22 cellular contexts compared by ENCODE assay signal in the genomic region with DNA sequence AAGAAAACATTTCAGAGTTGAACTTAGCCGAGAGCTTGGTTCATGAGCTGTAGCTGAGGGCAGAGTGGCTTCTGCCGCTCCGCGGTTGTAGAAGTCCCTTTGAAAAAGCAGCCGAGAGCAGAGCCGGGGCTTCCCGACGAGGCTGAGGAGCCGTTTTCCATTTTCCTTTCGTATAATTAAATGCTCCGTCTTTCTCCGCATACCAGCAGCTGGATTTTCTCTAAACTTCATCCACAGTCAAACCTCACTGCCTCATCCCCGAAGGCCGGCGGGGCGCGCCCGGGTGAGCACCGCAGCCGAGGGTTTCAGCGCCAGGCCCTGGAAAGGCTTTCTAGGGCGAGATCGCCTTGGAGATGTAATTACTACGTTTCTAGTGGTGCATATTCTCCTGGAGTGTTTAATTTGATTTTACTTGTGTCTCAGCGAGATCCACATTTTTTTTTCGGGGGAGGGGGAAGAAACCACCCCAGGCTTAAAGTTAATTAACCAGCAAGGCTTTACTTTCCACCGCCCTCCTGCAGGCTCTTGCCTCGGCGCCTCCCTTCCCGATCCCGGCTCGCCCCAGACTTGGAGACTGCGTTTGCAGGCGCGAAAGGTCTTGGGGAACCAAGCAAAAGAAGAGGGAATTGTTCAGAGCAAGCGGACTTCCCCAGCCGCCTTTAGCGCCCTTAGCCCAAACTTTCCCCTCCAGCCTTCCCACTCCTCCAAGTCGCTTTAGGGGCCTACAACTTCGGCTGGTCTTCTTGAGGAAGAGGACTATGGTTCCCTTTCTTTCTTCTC. TPM values are rescaled to one million over a fixed set of nuclear protein-coding genes. Genes with fewer than 3 reads are reported as not detected.
DNase-seq lines count a peak whose midpoint lies in the region; ATAC-seq, FAIRE-seq and TF ChIP-seq lines count a peak whose summit lies in the region.
"Had no signal": no experiment of that assay in that cellular context is flagged by ENCODE, and none has a peak within 500 bp of the region (broad histone marks: within the 10 kb centered on the region; RNA-seq: fewer than 3 reads in every experiment).

No MANE protein-coding gene starts in this region.

- no peak overlapping the region for H3K56ac ChIP-seq in H1 (replicated peaks; ENCODE audit: insufficient read length, low read depth, low read length)

- CTCF ChIA-PET in activated CD4-positive, alpha-beta T cell treated with anti-CD3 and anti-CD28 coated beads, Interleukin-2, amount 10 ng/mL, durations not matched to agents 7 days and 5 days (lab: Charles Lee), result interaction anchor here (1.6 kb wide), 1 partner anchor 70 kb away, joined by 4 read pairs; no protein-coding TSS in a partner anchor
- CTCF ChIA-PET in Panc1 (lab: Charles Lee) (no interaction called here), H1 (lab: Charles Lee; ENCODE audit: partially characterized antibody) (interaction anchor here (1.0 to 2.5 kb wide), 2 partner anchors 9 to 179 kb away, joined by 4 to 17 read pairs; no protein-coding TSS in a partner anchor)
- CTCF ChIA-PET in activated CD4-positive, alpha-beta memory T cell treated with anti-CD3 and anti-CD28 coated beads for 36 hours (lab: Charles Lee), result no interaction called here

- H3K9me3 ChIP-seq in Panc1 (ENCODE audit: control insufficient read depth, insufficient read depth, low read depth, low read length), result no peaks in the 10 kb centered on the region
- no peaks in the 10 kb centered on the region for H3K9me3 ChIP-seq in H1 (ENCODE audit: insufficient read depth in 2 of 2, low read depth in 1 of 2, low read length in 1 of 2)
- peaks cover 6% of the 10 kb centered on the region for H3K9me3 ChIP-seq in trophoblast cell (ENCODE audit: insufficient read depth, low read depth, low read length)

- TF ChIP-seq RAD21 in H1 (IDR thresholded peaks at IDR 0.05 in 1 of 2, conservative IDR thresholded peaks at IDR 0.05 in 1 of 2; ENCODE audit: low read depth in 2 of 2, low read length in 2 of 2), result no peak

- no peak for DNase-seq in activated CD4-positive, alpha-beta T cell treated with anti-CD3 and anti-CD28 coated beads, Interleukin-2, amount 10 ng/mL, durations not matched to agents 7 days and 5 days
- no peak for DNase-seq in activated CD4-positive, alpha-beta T cell treated with anti-CD3 and anti-CD28 coated beads, Interleukin-2, amount 50 U/mL, for 48 hours
- DNase-seq in Panc1 (ENCODE audit: low read depth, low spot score) (no peak), H1 (ENCODE audit: low read depth in 1 of 2, low spot score in 2 of 2) (no peak), trophoblast cell (no peak), RCC 7860 (ENCODE audit: low spot score) (no peak)
- DNase-seq in activated CD4-positive, alpha-beta memory T cell treated with anti-CD3 and anti-CD28 coated beads for 36 hours, result no peak
- DNase-seq: activated naive CD4-positive, alpha-beta T cell treated with Interleukin-2 at 50 U/mL for 16 hours; DMS79 treated with DMSO at 0.1 percent for 48 hours; KG1; NCI-H1105; Peyer's patch; spleen; stimulated activated naive CD4-positive, alpha-beta T cell had no signal

- peak overlapping the region; percentile 36 for H3K27ac Mint-ChIP-seq in activated CD4-positive, alpha-beta T cell treated with anti-CD3 and anti-CD28 coated beads, Interleukin-2, amount 10 ng/mL, durations not matched to agents 7 days and 5 days
- no peak overlapping the region for H3K27ac Mint-ChIP-seq in activated CD4-positive, alpha-beta memory T cell treated with anti-CD3 and anti-CD28 coated beads for 36 hours
- H3K27ac Mint-ChIP-seq: CD14-positive monocyte had no signal

- no peak overlapping the region for H2AFZ ChIP-seq in H1 (ENCODE audit: low read length)
- no peak overlapping the region for H2AFZ ChIP-seq in trophoblast cell (ENCODE audit: insufficient read depth, low read length, poor library complexity)

- H3K4ac ChIP-seq in H1 (replicated peaks; ENCODE audit: insufficient read length, low read depth, low read length) (no peak overlapping the region), trophoblast cell (ENCODE audit: low read depth, low read length) (no peak overlapping the region)

- H3K79me2 ChIP-seq in H1 (ENCODE audit: control insufficient read depth in 1 of 2, insufficient read depth in 2 of 2, low read length in 2 of 2) (no peaks in the 10 kb centered on the region), trophoblast cell (ENCODE audit: control insufficient read depth, insufficient read depth, low read length, poor library complexity) (peaks cover 13% of the 10 kb centered on the region)

- peak overlapping the region; percentile 54 for H3K27ac ChIP-seq in Panc1 (ENCODE audit: low read length)
- H3K27ac ChIP-seq in H1 (ENCODE audit: low read depth, low read length), result no peak overlapping the region
- no peak overlapping the region for H3K27ac ChIP-seq in trophoblast cell (ENCODE audit: low read depth, low read length)
- H3K27ac ChIP-seq: cardiac muscle cell, HL-60, Peyer's patch, spleen had no signal

- H3K14ac ChIP-seq in H1 (ENCODE audit: insufficient read length) (no peak overlapping the region), trophoblast cell (ENCODE audit: low read length) (no peak overlapping the region)

- H3K4me1 Mint-ChIP-seq in activated CD4-positive, alpha-beta T cell treated with anti-CD3 and anti-CD28 coated beads, Interleukin-2, amount 10 ng/mL, durations not matched to agents 7 days and 5 days, result no peaks in the 10 kb centered on the region
- peaks cover 8% of the 10 kb centered on the region for H3K4me1 Mint-ChIP-seq in activated CD4-positive, alpha-beta memory T cell treated with anti-CD3 and anti-CD28 coated beads for 36 hours (ENCODE audit: low read depth)

- no peak for TF ChIP-seq POLR2A in H1 (IDR thresholded peaks at IDR 0.05; ENCODE audit: control extremely low read depth in 1 of 2, low read depth in 2 of 2, low read length in 2 of 2)

- intact Hi-C loops in Panc1 (cut with micrococcal nuclease; ENCODE audit: unreplicated experiment), result loop anchor here (5.0 kb wide), 1 partner anchor 88 kb away; no protein-coding TSS in a partner anchor
- intact Hi-C loops in activated CD4-positive, alpha-beta memory T cell treated with anti-CD3 and anti-CD28 coated beads for 36 hours (cut with micrococcal nuclease), result no loop called here

- no peak overlapping the region for H4K12ac ChIP-seq in trophoblast cell (ENCODE audit: low read depth, low read length)

- H3K4me3 ChIP-seq in Panc1 (ENCODE audit: low read depth in 2 of 2, low read length in 2 of 2) (no peak overlapping the region), H1 (ENCODE audit: extremely low read depth in 1 of 4, insufficient read depth in 2 of 4, low read depth in 3 of 4, low read length in 4 of 4) (no peak overlapping the region), trophoblast cell (ENCODE audit: low read depth, low read length) (no peak overlapping the region)
- H3K4me3 ChIP-seq: cardiac muscle cell, Peyer's patch, spleen had no signal

- H2BK5ac ChIP-seq in H1 (ENCODE audit: low read depth, low read length) (no peak overlapping the region), trophoblast cell (ENCODE audit: low read depth, low read length, poor library complexity) (no peak overlapping the region)

- no peaks in the 10 kb centered on the region for H3K36me3 Mint-ChIP-seq in activated CD4-positive, alpha-beta T cell treated with anti-CD3 and anti-CD28 coated beads, Interleukin-2, amount 10 ng/mL, durations not matched to agents 7 days and 5 days (ENCODE audit: low read depth)
- no peaks in the 10 kb centered on the region for H3K36me3 Mint-ChIP-seq in activated CD4-positive, alpha-beta memory T cell treated with anti-CD3 and anti-CD28 coated beads for 36 hours

- no TSS peak for BruUV-seq in Panc1 (replicated peaks; lab: Mats Ljungman, UMichigan)

- no peaks in the 10 kb centered on the region for H3K9me3 Mint-ChIP-seq in activated CD4-positive, alpha-beta T cell treated with anti-CD3 and anti-CD28 coated beads, Interleukin-2, amount 10 ng/mL, durations not matched to agents 7 days and 5 days
- no peaks in the 10 kb centered on the region for H3K9me3 Mint-ChIP-seq in activated CD4-positive, alpha-beta memory T cell treated with anti-CD3 and anti-CD28 coated beads for 36 hours

- no peak overlapping the region for H3K4me3 Mint-ChIP-seq in activated CD4-positive, alpha-beta T cell treated with anti-CD3 and anti-CD28 coated beads, Interleukin-2, amount 10 ng/mL, durations not matched to agents 7 days and 5 days
- H3K4me3 Mint-ChIP-seq in activated CD4-positive, alpha-beta memory T cell treated with anti-CD3 and anti-CD28 coated beads for 36 hours, result no peak overlapping the region

- H3K23ac ChIP-seq in H1 (ENCODE audit: insufficient read length) (no peak overlapping the region), trophoblast cell (ENCODE audit: low read length) (no peak overlapping the region)

- H2AK5ac ChIP-seq in H1 (ENCODE audit: low read depth, low read length), result no peak overlapping the region
- no peak overlapping the region for H2AK5ac ChIP-seq in trophoblast cell (ENCODE audit: low read length)

- H3K4me1 ChIP-seq in Panc1 (ENCODE audit: control insufficient read depth, insufficient read depth, low read length) (peaks cover 28% of the 10 kb centered on the region), H1 (replicated peaks in 1 of 4; ENCODE audit: control insufficient read depth in 3 of 4, insufficient read depth in 4 of 4, low read length in 3 of 4) (peaks cover 0 to 6% (median 5%) of the 10 kb centered on the region in 4 experiments; a peak in 4 of 7 replicates), trophoblast cell (ENCODE audit: control insufficient read depth in 1 of 2, insufficient read depth in 2 of 2, low read length in 2 of 2) (peaks cover 3 to 6% of the 10 kb centered on the region in 2 experiments)

- no peak overlapping the region for H2BK12ac ChIP-seq in H1 (ENCODE audit: low read depth, low read length)
- H2BK12ac ChIP-seq in trophoblast cell (ENCODE audit: low read length), result no peak overlapping the region

- no peak overlapping the region for H4K5ac ChIP-seq in H1 (ENCODE audit: insufficient read length, low read depth, low read length)

- H3K18ac ChIP-seq in H1 (ENCODE audit: extremely low read depth, low read length), result no peak overlapping the region
- no peak overlapping the region for H3K18ac ChIP-seq in trophoblast cell (ENCODE audit: low read length)

- H3K36me3 ChIP-seq in Panc1 (ENCODE audit: control insufficient read depth, insufficient read depth, low read length) (no peaks in the 10 kb centered on the region; the same call in 1 of the 2 replicates), H1 (ENCODE audit: control insufficient read depth in 2 of 4, insufficient read depth in 4 of 4, low read length in 3 of 4) (peaks cover 0 to 6% (median 0%) of the 10 kb centered on the region in 4 experiments; a peak in 1 of 8 replicates), trophoblast cell (ENCODE audit: control insufficient read depth in 1 of 2, insufficient read depth in 2 of 2, low read length in 2 of 2) (no peaks in the 10 kb centered on the region)
- H3K36me3 ChIP-seq: cardiac muscle cell, Peyer's patch, spleen had no signal

- TF ChIP-seq EP300 in H1 (IDR thresholded peaks at IDR 0.05; ENCODE audit: borderline replicate concordance in 1 of 2, low read depth in 2 of 2, low read length in 2 of 2), result no peak

- H4K20me1 ChIP-seq in H1 (replicated peaks in 1 of 2; ENCODE audit: control insufficient read depth in 1 of 2, insufficient read depth in 2 of 2, low read length in 2 of 2), result peaks cover 12 to 32% of the 10 kb centered on the region in 2 experiments

- in situ Hi-C loops in Panc1 (cut with HindIII; ENCODE audit: low pct_unique_long_range_greater_than_20kb, low sequenced_read_pairs), result no loop called here

- no peak overlapping the region for H2BK120ac ChIP-seq in H1 (replicated peaks; ENCODE audit: low read depth, low read length)
- no peak overlapping the region for H2BK120ac ChIP-seq in trophoblast cell (ENCODE audit: insufficient read depth, low read length, poor library complexity)

- H3K27me3 Mint-ChIP-seq in activated CD4-positive, alpha-beta T cell treated with anti-CD3 and anti-CD28 coated beads, Interleukin-2, amount 10 ng/mL, durations not matched to agents 7 days and 5 days, result peaks cover 92% of the 10 kb centered on the region
- peaks cover 80% of the 10 kb centered on the region for H3K27me3 Mint-ChIP-seq in activated CD4-positive, alpha-beta memory T cell treated with anti-CD3 and anti-CD28 coated beads for 36 hours

- no peak overlapping the region for H2BK20ac ChIP-seq in H1 (ENCODE audit: low read length)

- H3K23me2 ChIP-seq in H1 (ENCODE audit: low read depth, low read length), result no peaks in the 10 kb centered on the region; the same call in 1 of the 2 replicates

- H4K8ac ChIP-seq in H1 (ENCODE audit: extremely low read depth, insufficient read depth, low read length), result no peak overlapping the region
- H4K8ac ChIP-seq in trophoblast cell (ENCODE audit: low read depth, low read length), result no peak overlapping the region

- FAIRE-seq in H1 (lab: Jason Lieb, UNC) (no peak), RCC 7860 (lab: Jason Lieb, UNC) (no peak)
- FAIRE-seq: A204.1 had no signal

- POLR2A ChIA-PET in activated CD4-positive, alpha-beta T cell treated with anti-CD3 and anti-CD28 coated beads, Interleukin-2, amount 10 ng/mL, durations not matched to agents 7 days and 5 days (lab: Charles Lee), result no interaction called here
- POLR2A ChIA-PET in Panc1 (lab: Charles Lee), result no interaction called here
- POLR2A ChIA-PET in H1 (lab: Charles Lee; ENCODE audit: partially characterized antibody), result interaction anchor here (0.7 kb wide), 1 partner anchor 258 kb away, joined by 3 read pairs; no protein-coding TSS in a partner anchor
- POLR2A ChIA-PET in activated CD4-positive, alpha-beta memory T cell treated with anti-CD3 and anti-CD28 coated beads for 36 hours (lab: Charles Lee), result no interaction called here

- H3K4me2 ChIP-seq in H1 (ENCODE audit: insufficient read depth in 1 of 2, low read depth in 2 of 2, low read length in 2 of 2) (no peak overlapping the region), trophoblast cell (ENCODE audit: low read length) (peak overlapping the region; percentile 41)

- H4K91ac ChIP-seq in H1 (replicated peaks; ENCODE audit: insufficient read length, low read length), result no peak overlapping the region
- H4K91ac ChIP-seq in trophoblast cell (ENCODE audit: low read depth, low read length), result no peak overlapping the region

- H2BK15ac ChIP-seq in H1 (ENCODE audit: low read length), result no peak overlapping the region

- TF ChIP-seq CTCF in Panc1 (IDR thresholded peaks at IDR 0.05) (no peak), H1 (IDR thresholded peaks at IDR 0.05; ENCODE audit: control extremely low read depth in 1 of 3, insufficient read depth in 1 of 3, low read depth in 1 of 3, low read length in 3 of 3) (no peak)

- WGBS in H1 (ENCODE audit: extremely low coverage in 1 of 2, insufficient coverage in 1 of 2, insufficient read length in 1 of 2, insufficient replicate concordance in 2 of 2, low coverage in 1 of 2, low lambda C conversion rate in 2 of 2, missing lambda C conversion rate in 1 of 2), 2 experiments, result 10% methylated on average over 38 of the region's 40 CpGs; no CpG with 5 or more reads in 1 of the 2 experiments
- WGBS in trophoblast cell (ENCODE audit: extremely low coverage, insufficient coverage, insufficient read length), result no CpG with 5 or more reads among the region's 40 CpGs

- no peak overlapping the region for H3K9ac ChIP-seq in H1 (replicated peaks in 1 of 4; ENCODE audit: extremely low read depth in 1 of 4, low read depth in 3 of 4, low read length in 3 of 4)
- no peak overlapping the region for H3K9ac ChIP-seq in trophoblast cell (ENCODE audit: low read length)

- no peaks in the 10 kb centered on the region for H3K27me3 ChIP-seq in Panc1 (ENCODE audit: control insufficient read depth, insufficient read depth, low read length)
- peaks cover 92 to 100% (median 98%) of the 10 kb centered on the region in 4 experiments for H3K27me3 ChIP-seq in H1 (replicated peaks in 1 of 4; ENCODE audit: control insufficient read depth in 3 of 4, extremely low read depth in 1 of 4, insufficient read depth in 3 of 4, low read length in 3 of 4)
- peaks cover 71% of the 10 kb centered on the region for H3K27me3 ChIP-seq in trophoblast cell (ENCODE audit: insufficient read depth, low read length)

- H3K79me1 ChIP-seq in H1 (ENCODE audit: low read depth, low read length), result no peaks in the 10 kb centered on the region
- peaks cover 19% of the 10 kb centered on the region for H3K79me1 ChIP-seq in trophoblast cell (ENCODE audit: low read length)

- ATAC-seq in Panc1 (no peak), HG02852 (IDR thresholded peaks at IDR 0.05; ENCODE audit: unreplicated experiment) (no peak)

RNA-seq across cellular contexts. Expression of a gene that starts 2.9 kb away (rescaled TPM):
- not detected for total RNA-seq in activated CD4-positive, alpha-beta T cell treated with anti-CD3 and anti-CD28 coated beads, Interleukin-2, amount 10 ng/mL, durations not matched to agents 7 days and 5 days
- total RNA-seq in Panc1 (2021; ENCODE audit: unreplicated experiment), result 93.5 TPM
- polyA plus RNA-seq in Panc1 (2012; ENCODE audit: insufficient read length), result 125 TPM
- 0.13 TPM in 1 of 2 replicates, not detected in the other for total RNA-seq in H1 (2021; fragmentation: NEBNext Ultra II Directional; extraction: Animal tissue kit (Norgen Biotek cat#: 25700))
- polyA plus RNA-seq in H1 (2011; rRNA removed), result 0.02 TPM in 1 of 2 replicates, not detected in the other
- not detected for polyA plus RNA-seq in H1 (2011; cell fraction: cytosol; rRNA removed)
- not detected for polyA plus RNA-seq in H1 (2011; cell fraction: nucleus; rRNA removed)
- not detected in 4 replicates for polyA plus RNA-seq in H1 (2012, experiment 1 of 2)
- 0.10 TPM for polyA plus RNA-seq in H1 (2012, experiment 2 of 2)
- 0.02 TPM for polyA plus RNA-seq in H1 (2013, experiment 1 of 2)
- polyA plus RNA-seq in H1 (2013, experiment 2 of 2), result not detected
- not detected in 2 replicates for polyA minus RNA-seq in H1 (2011; rRNA and poly(A)+ RNA removed)
- polyA minus RNA-seq in H1 (2011; cell fraction: cytosol; rRNA and poly(A)+ RNA removed), result not detected
- not detected for polyA minus RNA-seq in H1 (2011; cell fraction: nucleus; rRNA and poly(A)+ RNA removed)
- polyA plus RNA-seq in trophoblast cell (2013), result 8.8 and 9.2 TPM in 2 replicates
- not detected for total RNA-seq in activated CD4-positive, alpha-beta memory T cell treated with anti-CD3 and anti-CD28 coated beads for 36 hours
- total RNA-seq: activated CD8-positive, alpha-beta memory T cell treated with anti-CD3 and anti-CD28 coated beads for 36 hours; cardiac muscle cell; mucosa of gallbladder; Peyer's patch; spleen; urinary bladder had no signal
- polyA plus RNA-seq: cardiac muscle cell, CD14-positive monocyte, spleen had no signal

RNA-seq across cellular contexts. Expression of a gene that starts 19.0 kb away (rescaled TPM):
- total RNA-seq in activated CD4-positive, alpha-beta T cell treated with anti-CD3 and anti-CD28 coated beads, Interleukin-2, amount 10 ng/mL, durations not matched to agents 7 days and 5 days, result not detected
- 5.1 TPM for total RNA-seq in Panc1 (2021; ENCODE audit: unreplicated experiment)
- polyA plus RNA-seq in Panc1 (2012; ENCODE audit: insufficient read length), result 15.1 TPM
- not detected in 2 replicates for total RNA-seq in H1 (2021; fragmentation: NEBNext Ultra II Directional; extraction: Animal tissue kit (Norgen Biotek cat#: 25700))
- not detected in 2 replicates for polyA plus RNA-seq in H1 (2011; rRNA removed)
- polyA plus RNA-seq in H1 (2011; cell fraction: cytosol; rRNA removed), result not detected
- not detected for polyA plus RNA-seq in H1 (2011; cell fraction: nucleus; rRNA removed)
- polyA plus RNA-seq in H1 (2012, experiment 1 of 2), result not detected in 4 replicates
- not detected for polyA plus RNA-seq in H1 (2012, experiment 2 of 2)
- polyA plus RNA-seq in H1 (2013, experiment 1 of 2), result not detected
- polyA plus RNA-seq in H1 (2013, experiment 2 of 2), result not detected
- not detected in 2 replicates for polyA minus RNA-seq in H1 (2011; rRNA and poly(A)+ RNA removed)
- not detected for polyA minus RNA-seq in H1 (2011; cell fraction: cytosol; rRNA and poly(A)+ RNA removed)
- not detected for polyA minus RNA-seq in H1 (2011; cell fraction: nucleus; rRNA and poly(A)+ RNA removed)
- 0.07 and 0.11 TPM in 2 replicates for polyA plus RNA-seq in trophoblast cell (2013)
- not detected for total RNA-seq in activated CD4-positive, alpha-beta memory T cell treated with anti-CD3 and anti-CD28 coated beads for 36 hours
- total RNA-seq: activated CD8-positive, alpha-beta memory T cell treated with anti-CD3 and anti-CD28 coated beads for 36 hours; cardiac muscle cell; mucosa of gallbladder; Peyer's patch; spleen; urinary bladder had no signal
- polyA plus RNA-seq: cardiac muscle cell, CD14-positive monocyte, spleen had no signal

RNA-seq across cellular contexts. Expression of a gene that starts 37.2 kb away (rescaled TPM):
- total RNA-seq in activated CD4-positive, alpha-beta T cell treated with anti-CD3 and anti-CD28 coated beads, Interleukin-2, amount 10 ng/mL, durations not matched to agents 7 days and 5 days, result not detected
- 17.0 TPM for total RNA-seq in Panc1 (2021; ENCODE audit: unreplicated experiment)
- polyA plus RNA-seq in Panc1 (2012; ENCODE audit: insufficient read length), result 19.6 TPM
- total RNA-seq in H1 (2021; fragmentation: NEBNext Ultra II Directional; extraction: Animal tissue kit (Norgen Biotek cat#: 25700)), result not detected in 2 replicates
- polyA plus RNA-seq in H1 (2011; rRNA removed), result not detected in 2 replicates
- not detected for polyA plus RNA-seq in H1 (2011; cell fraction: cytosol; rRNA removed)
- not detected for polyA plus RNA-seq in H1 (2011; cell fraction: nucleus; rRNA removed)
- not detected in 4 replicates for polyA plus RNA-seq in H1 (2012, experiment 1 of 2)
- not detected for polyA plus RNA-seq in H1 (2012, experiment 2 of 2)
- not detected for polyA plus RNA-seq in H1 (2013, experiment 1 of 2)
- polyA plus RNA-seq in H1 (2013, experiment 2 of 2), result not detected
- not detected in 2 replicates for polyA minus RNA-seq in H1 (2011; rRNA and poly(A)+ RNA removed)
- polyA minus RNA-seq in H1 (2011; cell fraction: cytosol; rRNA and poly(A)+ RNA removed), result 0.88 TPM
- 0.40 TPM for polyA minus RNA-seq in H1 (2011; cell fraction: nucleus; rRNA and poly(A)+ RNA removed)
- 0.22 and 0.29 TPM in 2 replicates for polyA plus RNA-seq in trophoblast cell (2013)
- not detected for total RNA-seq in activated CD4-positive, alpha-beta memory T cell treated with anti-CD3 and anti-CD28 coated beads for 36 hours
- total RNA-seq: activated CD8-positive, alpha-beta memory T cell treated with anti-CD3 and anti-CD28 coated beads for 36 hours; cardiac muscle cell; mucosa of gallbladder; spleen had no signal
- polyA plus RNA-seq: cardiac muscle cell, CD14-positive monocyte, spleen had no signal

RNA-seq across cellular contexts. Expression of a gene that starts 39.0 kb away (rescaled TPM):
- not detected for total RNA-seq in activated CD4-positive, alpha-beta T cell treated with anti-CD3 and anti-CD28 coated beads, Interleukin-2, amount 10 ng/mL, durations not matched to agents 7 days and 5 days
- 31.7 TPM for total RNA-seq in Panc1 (2021; ENCODE audit: unreplicated experiment)
- polyA plus RNA-seq in Panc1 (2012; ENCODE audit: insufficient read length), result 25.6 TPM
- total RNA-seq in H1 (2021; fragmentation: NEBNext Ultra II Directional; extraction: Animal tissue kit (Norgen Biotek cat#: 25700)), result not detected in 2 replicates
- not detected in 2 replicates for polyA plus RNA-seq in H1 (2011; rRNA removed)
- not detected for polyA plus RNA-seq in H1 (2011; cell fraction: cytosol; rRNA removed)
- not detected for polyA plus RNA-seq in H1 (2011; cell fraction: nucleus; rRNA removed)
- not detected in 4 replicates for polyA plus RNA-seq in H1 (2012, experiment 1 of 2)
- polyA plus RNA-seq in H1 (2012, experiment 2 of 2), result not detected
- not detected for polyA plus RNA-seq in H1 (2013, experiment 1 of 2)
- not detected for polyA plus RNA-seq in H1 (2013, experiment 2 of 2)
- not detected in 2 replicates for polyA minus RNA-seq in H1 (2011; rRNA and poly(A)+ RNA removed)
- polyA minus RNA-seq in H1 (2011; cell fraction: cytosol; rRNA and poly(A)+ RNA removed), result not detected
- polyA minus RNA-seq in H1 (2011; cell fraction: nucleus; rRNA and poly(A)+ RNA removed), result not detected
- polyA plus RNA-seq in trophoblast cell (2013), result 1.5 and 1.6 TPM in 2 replicates
- total RNA-seq in activated CD4-positive, alpha-beta memory T cell treated with anti-CD3 and anti-CD28 coated beads for 36 hours, result not detected
- total RNA-seq: activated CD8-positive, alpha-beta memory T cell treated with anti-CD3 and anti-CD28 coated beads for 36 hours; cardiac muscle cell; mucosa of gallbladder; spleen had no signal
- polyA plus RNA-seq: cardiac muscle cell, CD14-positive monocyte, spleen had no signal

RNA-seq across cellular contexts. Expression of a gene that starts 49.2 kb away (rescaled TPM):
- total RNA-seq in activated CD4-positive, alpha-beta T cell treated with anti-CD3 and anti-CD28 coated beads, Interleukin-2, amount 10 ng/mL, durations not matched to agents 7 days and 5 days, result not detected
- total RNA-seq in Panc1 (2021; ENCODE audit: unreplicated experiment), result 154 TPM
- polyA plus RNA-seq in Panc1 (2012; ENCODE audit: insufficient read length), result 178 TPM
- not detected in 2 replicates for total RNA-seq in H1 (2021; fragmentation: NEBNext Ultra II Directional; extraction: Animal tissue kit (Norgen Biotek cat#: 25700))
- polyA plus RNA-seq in H1 (2011; rRNA removed), result not detected in 2 replicates
- not detected for polyA plus RNA-seq in H1 (2011; cell fraction: cytosol; rRNA removed)
- not detected for polyA plus RNA-seq in H1 (2011; cell fraction: nucleus; rRNA removed)
- polyA plus RNA-seq in H1 (2012, experiment 1 of 2), result not detected in 4 replicates
- polyA plus RNA-seq in H1 (2012, experiment 2 of 2), result 0.20 TPM
- not detected for polyA plus RNA-seq in H1 (2013, experiment 1 of 2)
- not detected for polyA plus RNA-seq in H1 (2013, experiment 2 of 2)
- not detected in 2 replicates for polyA minus RNA-seq in H1 (2011; rRNA and poly(A)+ RNA removed)
- not detected for polyA minus RNA-seq in H1 (2011; cell fraction: cytosol; rRNA and poly(A)+ RNA removed)
- polyA minus RNA-seq in H1 (2011; cell fraction: nucleus; rRNA and poly(A)+ RNA removed), result not detected
- polyA plus RNA-seq in trophoblast cell (2013), result 0.03 and 0.04 TPM in 2 replicates
- total RNA-seq in activated CD4-positive, alpha-beta memory T cell treated with anti-CD3 and anti-CD28 coated beads for 36 hours, result not detected
- total RNA-seq: activated CD8-positive, alpha-beta memory T cell treated with anti-CD3 and anti-CD28 coated beads for 36 hours; cardiac muscle cell; mucosa of gallbladder; spleen had no signal
- polyA plus RNA-seq: cardiac muscle cell, CD14-positive monocyte, spleen had no signal

Comparison
In these comparisons a context has a peak if more than half of its experiments do, and no peak if none do; other contexts are left out.
1. RNA of a gene that starts 2.9 kb away (total RNA-seq): 93.5 TPM in Panc1 (single experiment); not detected in activated CD4-positive, alpha-beta T cell treated with anti-CD3 and anti-CD28 coated beads, Interleukin-2, amount 10 ng/mL, durations not matched to agents 7 days and 5 days, 0.13 TPM in H1 and not detected in activated CD4-positive, alpha-beta memory T cell treated with anti-CD3 and anti-CD28 coated beads for 36 hours; every median in the first group is over 10 times any median in the second.
2. RNA of a gene that starts 37.2 kb away (total RNA-seq): 17.0 TPM in Panc1 (single experiment); not detected in activated CD4-positive, alpha-beta T cell treated with anti-CD3 and anti-CD28 coated beads, Interleukin-2, amount 10 ng/mL, durations not matched to agents 7 days and 5 days, not detected in H1 and not detected in activated CD4-positive, alpha-beta memory T cell treated with anti-CD3 and anti-CD28 coated beads for 36 hours; every median in the first group is over 10 times any median in the second.
3. CTCF ChIA-PET loops: an anchor here in activated CD4-positive, alpha-beta T cell treated with anti-CD3 and anti-CD28 coated beads, Interleukin-2, amount 10 ng/mL, durations not matched to agents 7 days and 5 days (1.6 kb wide) and H1 (1.0 to 2.5 kb wide); none called in Panc1 and activated CD4-positive, alpha-beta memory T cell treated with anti-CD3 and anti-CD28 coated beads for 36 hours.